Comparison of ENCODE assay signal across 7 cellular contexts in genomic region chr12:92583910-92584309, GRCh38.
"Had no signal": no experiment of that assay in that cellular context is flagged by ENCODE, and none has a peak within 500 bp of the region (broad histone marks: within the 10 kb centered on the region; RNA-seq: fewer than 3 reads in every experiment).

No MANE protein-coding gene starts in this region.

- H3K27me3 Mint-ChIP-seq: IgD-negative memory B cell had no signal

- H3K9ac ChIP-seq: KMS-11 had no signal

- H3K4me2 ChIP-seq: KMS-11 had no signal

- H3K27ac ChIP-seq: HL-60, KMS-11 had no signal

- H3K4me3 Mint-ChIP-seq: IgD-negative memory B cell had no signal

- FAIRE-seq: HTR-8/SVneo had no signal

- H3K36me3 Mint-ChIP-seq: IgD-negative memory B cell had no signal

- DNase-seq: IMR-90, KBM-7, KG1 had no signal
